8 cellular contexts compared by ENCODE assay signal in genomic region chr22:31969789-31970489, GRCh38. TPM values are rescaled to one million over a fixed set of nuclear protein-coding genes. Genes with fewer than 3 reads are reported as not detected.
DNase-seq lines count a peak whose midpoint lies in the region; ATAC-seq, FAIRE-seq and TF ChIP-seq lines count a peak whose summit lies in the region.

No MANE protein-coding gene starts in this region.

- peak overlapping the region in 8 of 11 experiments; percentile 3 to 60 (median 38); a peak in 6 of 22 replicates for H3K27ac ChIP-seq in BLaER1 treated with 17β-estradiol and CSF1 and Interleukin-3, amounts not matched to agents 10 nM and 100 nM
- H3K27ac ChIP-seq in MM.1S (ENCODE audit: low read length) (peak overlapping the region; percentile 82), SK-N-MC (no peak overlapping the region), pancreas (no peak overlapping the region)

- peak overlapping the region; percentile 90 to 98 (median 93) for H3K4me2 ChIP-seq in BLaER1 treated with 17β-estradiol and CSF1 and Interleukin-3, amounts not matched to agents 10 nM and 100 nM
- H3K4me2 ChIP-seq in MM.1S (ENCODE audit: low read depth, low read length): peak overlapping the region; percentile 100

- no peaks in the 10 kb centered on the region for H3K79me2 ChIP-seq in MM.1S (ENCODE audit: low read length)

- H3K4me1 ChIP-seq in BLaER1 treated with 17β-estradiol and CSF1 and Interleukin-3, amounts not matched to agents 10 nM and 100 nM: peaks cover 4 to 21% (median 18%) of the 10 kb centered on the region in 10 experiments; a peak in 18 of 20 replicates
- H3K4me1 ChIP-seq in MM.1S (ENCODE audit: low read length) (peaks cover 10% of the 10 kb centered on the region), pancreas (peaks cover 0 to 3% (median 3%) of the 10 kb centered on the region in 3 donors)

- no peaks in the 10 kb centered on the region for H3K27me3 ChIP-seq in BLaER1 treated with 17β-estradiol and CSF1 and Interleukin-3, amounts not matched to agents 10 nM and 100 nM
- no peaks in the 10 kb centered on the region for H3K27me3 ChIP-seq in MM.1S (replicated peaks; ENCODE audit: insufficient read depth, low read length)
- no peaks in the 10 kb centered on the region for H3K27me3 ChIP-seq in pancreas

- H3K9me2 ChIP-seq in MM.1S (replicated peaks; ENCODE audit: insufficient read depth, low read length): no peaks in the 10 kb centered on the region

- peak; percentile 89 for DNase-seq in MM.1S
- DNase-seq in SK-N-MC (ENCODE audit: low read depth, low spot score): no peak
- DNase-seq in activated naive CD8-positive, alpha-beta T cell treated with anti-CD3 and anti-CD28 coated beads, Interleukin-2, amount 50 U/mL, for 16 hours (ENCODE audit: low read depth, low spot score): peak; percentile 14
- DNase-seq in cardiac septum (ENCODE audit: low spot score): peak; percentile 74
- peak; percentile 73 to 92 (median 80) for DNase-seq in pancreas

- H3K36me3 ChIP-seq in BLaER1 treated with 17β-estradiol and CSF1 and Interleukin-3, amounts not matched to agents 10 nM and 100 nM: no peaks in the 10 kb centered on the region
- H3K36me3 ChIP-seq in MM.1S (replicated peaks; ENCODE audit: insufficient read depth, low read length): no peaks in the 10 kb centered on the region
- no peaks in the 10 kb centered on the region for H3K36me3 ChIP-seq in SK-N-MC (ENCODE audit: insufficient read depth, low read length)
- H3K36me3 ChIP-seq in pancreas: no peaks in the 10 kb centered on the region

- WGBS in pancreas, 2 donors: 19 to 23% methylated on average over 19 of the region's 19 CpGs

- H4K20me1 ChIP-seq in BLaER1 treated with 17β-estradiol and CSF1 and Interleukin-3, amounts not matched to agents 10 nM and 100 nM: no peaks in the 10 kb centered on the region; a peak in 1 of 22 replicates
- H4K20me1 ChIP-seq in MM.1S (ENCODE audit: insufficient read depth, low read length): no peaks in the 10 kb centered on the region

- TF ChIP-seq CTCF in MM.1S (IDR thresholded peaks at IDR 0.05; ENCODE audit: low read length) (peak; percentile 69), pancreas (IDR thresholded peaks at IDR 0.05) (peak in 1 of 4 donors; percentile 17)

- intact Hi-C loops in cardiac septum (cut with DNase I) (loop anchor here (5.0 kb wide), 2 partner anchors 297 to 502 kb away; partner anchors contain the start of gene FBXO7), pancreas (cut with DNase I) (loop anchor here in 1 of 3 donors (10.0 kb wide), 2 partner anchors 305 to 505 kb away; partner anchors contain the start of genes FBXO7 and PISD)

- no peaks in the 10 kb centered on the region for H3K9me3 ChIP-seq in BLaER1 treated with 17β-estradiol and CSF1 and Interleukin-3, amounts not matched to agents 10 nM and 100 nM (replicated peaks in 1 of 11)
- H3K9me3 ChIP-seq in MM.1S (replicated peaks; ENCODE audit: insufficient read depth, low read length) (no peaks in the 10 kb centered on the region), SK-N-MC (ENCODE audit: low read depth, low read length) (no peaks in the 10 kb centered on the region), pancreas (no peaks in the 10 kb centered on the region)

- H3K4me3 ChIP-seq in BLaER1 treated with 17β-estradiol and CSF1 and Interleukin-3, amounts not matched to agents 10 nM and 100 nM: peak overlapping the region; percentile 49 to 72 (median 60)
- peak overlapping the region; percentile 83 for H3K4me3 ChIP-seq in MM.1S (ENCODE audit: low read length)
- peak overlapping the region; percentile 78 for H3K4me3 ChIP-seq in SK-N-MC
- H3K4me3 ChIP-seq in pancreas: peak overlapping the region; percentile 7 to 55 (median 33)

- ATAC-seq in GM19395 (IDR thresholded peaks at IDR 0.05; ENCODE audit: unreplicated experiment): peak; percentile 66
- ATAC-seq in pancreas: peak; percentile 91 to 94 (median 92)
- ATAC-seq in HG03095 (IDR thresholded peaks at IDR 0.05; ENCODE audit: unreplicated experiment): no peak

- H3F3A ChIP-seq in MM.1S (ENCODE audit: insufficient read depth, low read length): peaks cover 10% of the 10 kb centered on the region

- peak overlapping the region in 10 of 11 experiments; percentile 38 to 74 (median 64); a peak in 17 of 22 replicates for H3K9ac ChIP-seq in BLaER1 treated with 17β-estradiol and CSF1 and Interleukin-3, amounts not matched to agents 10 nM and 100 nM
- peak overlapping the region; percentile 86 for H3K9ac ChIP-seq in MM.1S (ENCODE audit: low read length)
- H3K9ac ChIP-seq in SK-N-MC (ENCODE audit: insufficient read length): no peak overlapping the region

- no peak for FAIRE-seq in pancreas (lab: Jason Lieb, UNC)

- H2AFZ ChIP-seq in MM.1S (ENCODE audit: low read length): peak overlapping the region; percentile 100

RNA-seq across cellular contexts. Expression of gene YWHAH, which starts 25.6 kb away (rescaled TPM):
- 116 TPM for total RNA-seq in cardiac septum
- 100 to 1,000 TPM in 1 of 6 donors, 10 to 100 TPM in 5; 40.2 to 106 (median 48.0) TPM for total RNA-seq in pancreas
- 10 to 100 TPM; 41.3 to 62.2 TPM for polyA plus RNA-seq in pancreas

Comparison
In these comparisons a context has a peak if more than half of its experiments do, and no peak if none do; other contexts are left out.
1. H3K27ac ChIP-seq: peak in BLaER1 treated with 17β-estradiol and CSF1 and Interleukin-3, amounts not matched to agents 10 nM and 100 nM (8 of 11) and MM.1S (single experiment); none in SK-N-MC (single experiment) and pancreas (0 of 4).
2. H3K4me3 ChIP-seq: peak in every context shown above with its lines; median percentile 83 in MM.1S; 78 in SK-N-MC; 60 in BLaER1 treated with 17β-estradiol and CSF1 and Interleukin-3, amounts not matched to agents 10 nM and 100 nM; 33 in pancreas.